ENCODE assay signal across 15 cellular contexts in genomic region chr18:60130289-60130688, GRCh38.
DNase-seq lines count a peak whose midpoint lies in the region; TF ChIP-seq lines count a peak whose summit lies in the region.
"Had no signal": no experiment of that assay in that cellular context is flagged by ENCODE, and none has a peak within 500 bp of the region (broad histone marks: within the 10 kb centered on the region; RNA-seq: fewer than 3 reads in every experiment).

No MANE protein-coding gene starts in this region.

- H3K36me3 ChIP-seq in neural progenitor cell, result no peaks in the 10 kb centered on the region
- H3K36me3 ChIP-seq: BLaER1 had no signal

- H3K9ac ChIP-seq in neural progenitor cell, result no peak overlapping the region
- H3K9ac ChIP-seq: BLaER1, GM23248 had no signal

- no peak overlapping the region for H3K4me3 Mint-ChIP-seq in neural progenitor cell
- H3K4me3 Mint-ChIP-seq: CD8-positive, alpha-beta memory T cell; IgD-negative memory B cell had no signal

- no peaks in the 10 kb centered on the region for H3K79me2 ChIP-seq in neural progenitor cell (ENCODE audit: low read depth)

- H3K27me3 Mint-ChIP-seq in neural progenitor cell (ENCODE audit: insufficient read depth, low read depth), result peaks cover 4% of the 10 kb centered on the region
- H3K27me3 Mint-ChIP-seq: CD8-positive, alpha-beta memory T cell; IgD-negative memory B cell had no signal

- DNase-seq in CMK (ENCODE audit: low read depth) (peak; percentile 52), NCI-H2171 (lab: John Stamatoyannopoulos, UW) (peak; percentile 24), SK-N-DZ (ENCODE audit: low spot score) (peak; percentile 19), neural progenitor cell (ENCODE audit: low spot score) (peak; percentile 6), NCI-H146 treated with DMSO at 0.1 percent for 48 hours (lab: John Stamatoyannopoulos, UW; ENCODE audit: unreplicated experiment) (no peak), NCI-H510A (lab: John Stamatoyannopoulos, UW) (no peak), DMS79 (lab: John Stamatoyannopoulos, UW) (no peak)
- DNase-seq: 8988T; AML-193; CD8-positive, alpha-beta memory T cell; DMS53; GM23248; H7 had no signal

- H3K4me3 ChIP-seq in neural progenitor cell, result no peak overlapping the region
- H3K4me3 ChIP-seq: BLaER1, GM23248 had no signal

- no peaks in the 10 kb centered on the region for H3F3A ChIP-seq in neural progenitor cell (ENCODE audit: low read depth)

- H3K4me1 Mint-ChIP-seq in neural progenitor cell, result peaks cover 7% of the 10 kb centered on the region
- H3K4me1 Mint-ChIP-seq: CD8-positive, alpha-beta memory T cell; IgD-negative memory B cell had no signal

- H3K9me3 ChIP-seq in neural progenitor cell (ENCODE audit: low read depth), result no peaks in the 10 kb centered on the region

- no peak overlapping the region for H2AFZ ChIP-seq in neural progenitor cell (replicated peaks)
- H2AFZ ChIP-seq: GM23248 had no signal

- no peaks in the 10 kb centered on the region for H4K20me1 ChIP-seq in neural progenitor cell (ENCODE audit: low read depth)
- H4K20me1 ChIP-seq: BLaER1 had no signal

- TF ChIP-seq CTCF in neural progenitor cell (IDR thresholded peaks at IDR 0.05), result no peak

- no peaks in the 10 kb centered on the region for H3K27me3 ChIP-seq in neural progenitor cell
- H3K27me3 ChIP-seq: BLaER1 had no signal

- peaks cover 8% of the 10 kb centered on the region for H3K4me1 ChIP-seq in neural progenitor cell
- H3K4me1 ChIP-seq: BLaER1 had no signal

- peak overlapping the region; percentile 42 for H3K4me2 ChIP-seq in neural progenitor cell
- H3K4me2 ChIP-seq: BLaER1 had no signal

- no peak overlapping the region for H3K27ac Mint-ChIP-seq in neural progenitor cell
- H3K27ac Mint-ChIP-seq: CD8-positive, alpha-beta memory T cell; IgD-negative memory B cell had no signal

- no peak overlapping the region for H3K27ac ChIP-seq in neural progenitor cell
- H3K27ac ChIP-seq: BLaER1, GM23248 had no signal

- no peaks in the 10 kb centered on the region for H3K36me3 Mint-ChIP-seq in neural progenitor cell
- H3K36me3 Mint-ChIP-seq: CD8-positive, alpha-beta memory T cell; IgD-negative memory B cell had no signal

- H3K9me3 Mint-ChIP-seq in neural progenitor cell, result no peaks in the 10 kb centered on the region

Comparison
In these comparisons a context has a peak if more than half of its experiments do, and no peak if none do; other contexts are left out.
1. DNase-seq: peak in CMK (single experiment), NCI-H2171 (single experiment), SK-N-DZ (single experiment) and neural progenitor cell (single experiment); none in NCI-H146 treated with DMSO at 0.1 percent for 48 hours (single experiment), NCI-H510A (single experiment) and DMS79 (single experiment).